1 cellular context compared by ENCODE assay signal in the genomic region with DNA sequence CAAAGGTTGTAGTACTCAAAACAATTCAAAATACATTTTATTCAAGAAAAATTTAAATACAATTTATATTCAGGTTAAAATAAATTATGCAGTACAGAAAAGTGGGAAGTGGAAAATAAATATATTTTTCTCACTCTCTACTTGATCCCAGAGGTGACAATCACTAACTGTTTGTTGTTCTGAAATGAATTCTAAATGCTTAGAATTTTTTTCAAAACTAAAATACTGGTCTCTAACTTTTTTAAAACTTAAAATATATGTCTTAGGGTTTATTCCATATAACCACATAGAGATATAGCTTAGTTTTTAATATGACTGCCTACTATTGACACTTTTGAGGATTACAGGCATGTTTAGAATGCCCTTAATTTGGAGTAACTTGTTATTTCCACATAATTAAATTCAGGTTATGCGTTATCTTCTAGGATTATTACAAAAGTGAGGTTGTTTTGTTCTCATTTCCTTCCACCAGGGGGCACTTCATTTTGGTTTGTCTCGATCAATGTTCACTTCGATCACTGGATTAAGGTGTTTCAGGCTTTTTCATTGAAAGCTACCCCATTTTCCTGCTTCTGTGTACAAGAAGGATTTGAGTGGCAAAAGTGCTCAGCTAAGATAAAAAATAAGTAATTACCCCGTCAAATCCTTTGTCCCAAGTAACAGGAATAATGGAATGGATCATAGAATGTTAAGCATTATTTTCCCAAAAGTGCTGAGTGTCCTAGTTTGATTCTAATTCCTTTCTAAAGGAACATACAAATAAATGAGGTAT.
TF ChIP-seq lines count a peak whose summit lies in the region.

No MANE protein-coding gene starts in this region.

TF ChIP-seq in HEK293, 187 proteins besides CTCF, POLR2A, EP300 and RAD21 (continued from another document):
- TF ChIP-seq ZBTB44 (tag by site-specific recombination; IDR thresholded peaks at IDR 0.05): no peak
- TF ChIP-seq, protein P1, sequence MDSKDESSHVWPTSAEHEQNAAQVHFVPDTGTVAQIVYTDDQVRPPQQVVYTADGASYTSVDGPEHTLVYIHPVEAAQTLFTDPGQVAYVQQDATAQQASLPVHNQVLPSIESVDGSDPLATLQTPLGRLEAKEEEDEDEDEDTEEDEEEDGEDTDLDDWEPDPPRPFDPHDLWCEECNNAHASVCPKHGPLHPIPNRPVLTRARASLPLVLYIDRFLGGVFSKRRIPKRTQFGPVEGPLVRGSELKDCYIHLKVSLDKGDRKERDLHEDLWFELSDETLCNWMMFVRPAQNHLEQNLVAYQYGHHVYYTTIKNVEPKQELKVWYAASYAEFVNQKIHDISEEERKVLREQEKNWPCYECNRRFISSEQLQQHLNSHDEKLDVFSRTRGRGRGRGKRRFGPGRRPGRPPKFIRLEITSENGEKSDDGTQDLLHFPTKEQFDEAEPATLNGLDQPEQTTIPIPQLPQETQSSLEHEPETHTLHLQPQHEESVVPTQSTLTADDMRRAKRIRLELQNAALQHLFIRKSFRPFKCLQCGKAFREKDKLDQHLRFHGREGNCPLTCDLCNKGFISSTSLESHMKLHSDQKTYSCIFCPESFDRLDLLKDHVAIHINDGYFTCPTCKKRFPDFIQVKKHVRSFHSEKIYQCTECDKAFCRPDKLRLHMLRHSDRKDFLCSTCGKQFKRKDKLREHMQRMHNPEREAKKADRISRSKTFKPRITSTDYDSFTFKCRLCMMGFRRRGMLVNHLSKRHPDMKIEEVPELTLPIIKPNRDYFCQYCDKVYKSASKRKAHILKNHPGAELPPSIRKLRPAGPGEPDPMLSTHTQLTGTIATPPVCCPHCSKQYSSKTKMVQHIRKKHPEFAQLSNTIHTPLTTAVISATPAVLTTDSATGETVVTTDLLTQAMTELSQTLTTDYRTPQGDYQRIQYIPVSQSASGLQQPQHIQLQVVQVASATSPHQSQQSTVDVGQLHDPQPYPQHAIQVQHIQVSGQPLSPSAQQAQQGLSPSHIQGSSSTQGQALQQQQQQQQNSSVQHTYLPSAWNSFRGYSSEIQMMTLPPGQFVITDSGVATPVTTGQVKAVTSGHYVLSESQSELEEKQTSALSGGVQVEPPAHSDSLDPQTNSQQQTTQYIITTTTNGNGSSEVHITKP (tag by site-specific recombination; IDR thresholded peaks at IDR 0.05): peak; percentile 34; the same call in 1 of the 2 replicates
- no peak for TF ChIP-seq ZNF529 (tag by site-specific recombination; IDR thresholded peaks at IDR 0.05; ENCODE audit: insufficient replicate concordance)
- no peak for TF ChIP-seq KLF10 (tag by site-specific recombination; IDR thresholded peaks at IDR 0.05)
- TF ChIP-seq ZNF521 (tag by site-specific recombination; IDR thresholded peaks at IDR 0.05): no peak
- no peak for TF ChIP-seq ZNF138 (tag by site-specific recombination; IDR thresholded peaks at IDR 0.05; ENCODE audit: borderline replicate concordance)
- TF ChIP-seq ZNF157 (tag by site-specific recombination; IDR thresholded peaks at IDR 0.05): no peak
- TF ChIP-seq GFI1B (tag by site-specific recombination; IDR thresholded peaks at IDR 0.05): no peak
- TF ChIP-seq ZSCAN18 (tag by site-specific recombination; IDR thresholded peaks at IDR 0.05): no peak
- TF ChIP-seq SCRT2 (tag by site-specific recombination; IDR thresholded peaks at IDR 0.05): no peak
- TF ChIP-seq ZNF785 (tag by site-specific recombination; IDR thresholded peaks at IDR 0.05): peak; percentile 95
- peak; percentile 54 for TF ChIP-seq ZNF654 (tag by site-specific recombination; IDR thresholded peaks at IDR 0.05; ENCODE audit: low read depth)
- no peak for TF ChIP-seq ZNF768 (tag by site-specific recombination; IDR thresholded peaks at IDR 0.05)
- TF ChIP-seq PRDM1 (tag by site-specific recombination; IDR thresholded peaks at IDR 0.05): no peak
- TF ChIP-seq MZF1 (tag by site-specific recombination; IDR thresholded peaks at IDR 0.05; ENCODE audit: borderline replicate concordance): no peak
